In genomic region chr6:78523622-78524021, GRCh38 we compare ENCODE assay signal across 21 cellular contexts.
"Had no signal": no experiment of that assay in that cellular context is flagged by ENCODE, and none has a peak within 500 bp of the region (broad histone marks: within the 10 kb centered on the region; RNA-seq: fewer than 3 reads in every experiment).

No MANE protein-coding gene starts in this region.

- DNase-seq: activated B cell treated with CpG ODN at 0.5 μM for 24 hours; activated CD4-positive, alpha-beta memory T cell treated with anti-CD3 and anti-CD28 coated beads for 36 hours; activated CD4-positive, alpha-beta T cell treated with anti-CD3 and anti-CD28 coated beads for 1 hour; activated CD4-positive, alpha-beta T cell treated with anti-CD3 and anti-CD28 coated beads, Interleukin-2, amount 10 ng/mL, durations not matched to agents 24 days and 14 days; activated gamma-delta T cell; activated naive CD4-positive, alpha-beta T cell treated with anti-CD3 and anti-CD28 coated beads for 36 hours; activated T-cell treated with anti-CD3 and anti-CD28 coated beads for 4 hours; activated T-cell treated with anti-CD3 and anti-CD28 coated beads, Interleukin-2, amount 50 U/mL, for 48 hours; anterior cingulate cortex; caudate nucleus; KBM-7; NCI-H1417; NCI-H1930; NCI-H2171; NCI-H2227 treated with DMSO at 0.1 percent for 48 hours; NCI-H526 treated with DMSO at 0.1 percent for 48 hours; NK-92 treated with Interleukin-12 subunit alpha and Interleukin-12 subunit beta, amount 100 ng/mL, for 24 hours; SIG-M5; T-helper 17 cell; T-helper 9 cell had no signal

- ATAC-seq: activated T-helper 17 cell treated with anti-CD3 and anti-CD28 coated beads, Interleukin-2, amount 50 U/mL, for 72 hours; T-helper 17 cell had no signal
